8 cellular contexts compared by ENCODE assay signal in the genomic region with DNA sequence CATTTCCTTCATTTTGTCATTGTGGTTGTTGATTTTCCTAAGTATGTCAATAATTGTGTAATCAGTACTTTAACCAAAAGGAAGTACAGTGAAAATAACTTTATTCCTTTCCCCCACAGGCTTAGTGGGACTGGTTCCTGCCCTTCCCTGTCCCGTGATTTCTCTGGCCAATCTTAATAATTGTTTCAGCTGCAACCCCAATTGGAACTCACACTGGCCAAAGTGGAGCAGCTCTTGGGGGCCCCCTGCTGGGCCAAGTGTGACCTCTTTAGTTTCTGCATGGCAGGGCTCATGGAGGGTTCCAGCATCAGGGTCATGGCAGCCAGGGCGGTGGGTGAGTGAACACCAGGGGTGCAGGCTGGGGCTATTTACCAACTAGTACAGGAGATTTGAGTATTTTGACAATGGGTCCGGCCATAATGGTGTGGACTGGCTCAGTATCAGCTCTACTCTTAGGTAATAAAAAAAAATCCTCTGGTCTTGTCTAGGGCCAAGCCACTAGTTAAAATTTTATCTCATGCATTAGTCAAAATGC. TPM values are rescaled to one million over a fixed set of nuclear protein-coding genes. Genes with fewer than 3 reads are reported as not detected.
DNase-seq lines count a peak whose midpoint lies in the region; ATAC-seq and TF ChIP-seq lines count a peak whose summit lies in the region.

No MANE protein-coding gene starts in this region.

- no peaks in the 10 kb centered on the region for H3K9me3 Mint-ChIP-seq in activated CD8-positive, alpha-beta T cell treated with anti-CD3 and anti-CD28 coated beads for 36 hours
- H3K9me3 Mint-ChIP-seq in endodermal cell, result peaks cover 25% of the 10 kb centered on the region

- CTCF ChIA-PET in activated CD8-positive, alpha-beta T cell treated with anti-CD3 and anti-CD28 coated beads for 36 hours (lab: Charles Lee), result interaction anchor here (0.6 to 8.4 kb wide), 61 partner anchors 8 to 795 kb away, joined by 3 to 148 read pairs (median 4); a partner anchor contains a TSS

- peak; percentile 83 for TF ChIP-seq CTCF in activated CD8-positive, alpha-beta T cell treated with anti-CD3 and anti-CD28 coated beads for 36 hours (IDR thresholded peaks at IDR 0.05)
- TF ChIP-seq CTCF in endodermal cell (conservative IDR thresholded peaks at IDR 0.05), result peak; percentile 90

- H3K36me3 Mint-ChIP-seq in activated CD8-positive, alpha-beta T cell treated with anti-CD3 and anti-CD28 coated beads for 36 hours (ENCODE audit: low read depth), result no peaks in the 10 kb centered on the region
- no peaks in the 10 kb centered on the region for H3K36me3 Mint-ChIP-seq in endodermal cell (ENCODE audit: low read depth)

- no peak overlapping the region for H3K27ac ChIP-seq in endodermal cell (ENCODE audit: low read depth, low read length)

- H3K4me3 ChIP-seq in endodermal cell (ENCODE audit: low read length), result no peak overlapping the region

- H3K4me1 Mint-ChIP-seq in activated CD8-positive, alpha-beta T cell treated with anti-CD3 and anti-CD28 coated beads for 36 hours (ENCODE audit: low read depth), result peaks cover 13% of the 10 kb centered on the region
- H3K4me1 Mint-ChIP-seq in endodermal cell, result peaks cover 2% of the 10 kb centered on the region

- H3K9me3 ChIP-seq in endodermal cell (ENCODE audit: control insufficient read depth, low read length), result peaks cover 26% of the 10 kb centered on the region

- 59 to 80% methylated on average over 2 to 3 of the region's 3 CpGs for WGBS in endodermal cell (ENCODE audit: insufficient coverage in 1 of 2, insufficient read length in 1 of 2), 2 experiments

- no peaks in the 10 kb centered on the region for H3K36me3 ChIP-seq in endodermal cell (ENCODE audit: control insufficient read depth, insufficient read depth, low read length)

- H3K27ac Mint-ChIP-seq in activated CD8-positive, alpha-beta T cell treated with anti-CD3 and anti-CD28 coated beads for 36 hours, result no peak overlapping the region
- no peak overlapping the region for H3K27ac Mint-ChIP-seq in endodermal cell

- peaks cover 2% of the 10 kb centered on the region for H3K27me3 Mint-ChIP-seq in activated CD8-positive, alpha-beta T cell treated with anti-CD3 and anti-CD28 coated beads for 36 hours
- H3K27me3 Mint-ChIP-seq in endodermal cell (ENCODE audit: insufficient read depth), result peaks cover 23% of the 10 kb centered on the region

- H3K4me1 ChIP-seq in endodermal cell (ENCODE audit: control insufficient read depth, insufficient read depth, low read length), result no peaks in the 10 kb centered on the region

- H3K27me3 ChIP-seq in endodermal cell (ENCODE audit: control insufficient read depth, insufficient read depth, low read length, poor library complexity, severe bottlenecking), result no peaks in the 10 kb centered on the region

- no peak overlapping the region for H3K4me3 Mint-ChIP-seq in activated CD8-positive, alpha-beta T cell treated with anti-CD3 and anti-CD28 coated beads for 36 hours
- H3K4me3 Mint-ChIP-seq in endodermal cell, result no peak overlapping the region

- ATAC-seq in GM18868 (IDR thresholded peaks at IDR 0.05; ENCODE audit: unreplicated experiment) (peak; percentile 83), HG03354 (IDR thresholded peaks at IDR 0.05; ENCODE audit: poor library complexity, severe bottlenecking, unreplicated experiment) (peak; percentile 75)
- ATAC-seq in activated CD8-positive, alpha-beta T cell treated with anti-CD3 and anti-CD28 coated beads for 36 hours, result peak; percentile 90

- peak; percentile 86 for DNase-seq in AG08395 (ENCODE audit: low spot score)
- peak; percentile 45 for DNase-seq in NCI-H82 treated with DMSO at 0.1 percent for 48 hours (lab: John Stamatoyannopoulos, UW; ENCODE audit: unreplicated experiment)
- DNase-seq in activated CD8-positive, alpha-beta T cell treated with anti-CD3 and anti-CD28 coated beads for 36 hours, result peak; percentile 91
- peak; percentile 96 for DNase-seq in endodermal cell
- DNase-seq in mucosa of gallbladder (ENCODE audit: low spot score), result peak; percentile 63
- peak; percentile 92 for DNase-seq in stimulated activated CD8-positive, alpha-beta memory T cell treated with anti-CD3 and anti-CD28 coated beads, Interleukin-4, amount 100 ng/mL, for 48 hours

- intact Hi-C loops in activated CD8-positive, alpha-beta T cell treated with anti-CD3 and anti-CD28 coated beads for 36 hours (cut with micrococcal nuclease), result loop anchor here (2.0 kb wide), 1 partner anchor 273 kb away; no protein-coding TSS in a partner anchor

- H3K9ac ChIP-seq in endodermal cell (ENCODE audit: extremely low read depth, low read length, poor library complexity, severe bottlenecking), result no peak overlapping the region

- POLR2A ChIA-PET in activated CD8-positive, alpha-beta T cell treated with anti-CD3 and anti-CD28 coated beads for 36 hours (lab: Charles Lee), result interaction anchor here (0.8 to 1.4 kb wide), 4 partner anchors 19 to 272 kb away, joined by 3 to 5 read pairs (median 4); no protein-coding TSS in a partner anchor

RNA-seq across cellular contexts. Expression of a gene that starts 31.7 kb away (rescaled TPM):
- 100 to 1,000 TPM; 266 TPM for total RNA-seq in activated CD8-positive, alpha-beta T cell treated with anti-CD3 and anti-CD28 coated beads for 36 hours
- total RNA-seq in endodermal cell, result 100 to 1,000 TPM; 118 to 126 TPM
- polyA plus RNA-seq in endodermal cell (2013, experiment 1 of 2), result 118 TPM
- polyA plus RNA-seq in endodermal cell (2013, experiment 2 of 2), result 119 TPM
- total RNA-seq in mucosa of gallbladder, result 120 TPM

Comparison
In these comparisons a context has a peak if more than half of its experiments do, and no peak if none do; other contexts are left out.
1. DNase-seq: peak in every context shown above with its lines; median percentile 96 in endodermal cell; 92 in stimulated activated CD8-positive, alpha-beta memory T cell treated with anti-CD3 and anti-CD28 coated beads, Interleukin-4, amount 100 ng/mL, for 48 hours; 91 in activated CD8-positive, alpha-beta T cell treated with anti-CD3 and anti-CD28 coated beads for 36 hours; 86 in AG08395; 63 in mucosa of gallbladder; 45 in NCI-H82 treated with DMSO at 0.1 percent for 48 hours.